Comparison of ENCODE assay signal across 1 cellular context in the genomic region with DNA sequence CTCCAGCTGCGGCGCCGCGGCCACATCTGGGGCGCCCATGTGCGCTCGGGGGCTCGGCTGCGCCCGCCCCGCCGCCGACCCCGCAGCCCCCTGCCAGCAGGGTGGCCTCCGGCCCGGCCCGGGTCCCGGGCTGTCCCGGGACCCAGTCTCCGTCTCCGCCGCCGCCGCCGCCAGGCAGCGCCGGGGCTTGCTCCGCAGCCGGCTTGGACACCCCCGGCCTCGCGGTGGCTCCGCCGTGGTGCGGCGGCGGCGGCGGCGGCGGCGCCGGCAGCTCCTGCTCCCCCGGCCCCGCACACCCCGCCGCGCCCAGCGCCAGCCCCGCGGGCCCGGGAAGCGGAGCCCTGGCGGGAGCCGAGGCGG.
TF ChIP-seq lines count a peak whose summit lies in the region.

No MANE protein-coding gene starts in this region.

TF ChIP-seq in HEK293, 187 proteins besides CTCF, POLR2A, EP300 and RAD21 (continued from another document):
- TF ChIP-seq, protein P1, sequence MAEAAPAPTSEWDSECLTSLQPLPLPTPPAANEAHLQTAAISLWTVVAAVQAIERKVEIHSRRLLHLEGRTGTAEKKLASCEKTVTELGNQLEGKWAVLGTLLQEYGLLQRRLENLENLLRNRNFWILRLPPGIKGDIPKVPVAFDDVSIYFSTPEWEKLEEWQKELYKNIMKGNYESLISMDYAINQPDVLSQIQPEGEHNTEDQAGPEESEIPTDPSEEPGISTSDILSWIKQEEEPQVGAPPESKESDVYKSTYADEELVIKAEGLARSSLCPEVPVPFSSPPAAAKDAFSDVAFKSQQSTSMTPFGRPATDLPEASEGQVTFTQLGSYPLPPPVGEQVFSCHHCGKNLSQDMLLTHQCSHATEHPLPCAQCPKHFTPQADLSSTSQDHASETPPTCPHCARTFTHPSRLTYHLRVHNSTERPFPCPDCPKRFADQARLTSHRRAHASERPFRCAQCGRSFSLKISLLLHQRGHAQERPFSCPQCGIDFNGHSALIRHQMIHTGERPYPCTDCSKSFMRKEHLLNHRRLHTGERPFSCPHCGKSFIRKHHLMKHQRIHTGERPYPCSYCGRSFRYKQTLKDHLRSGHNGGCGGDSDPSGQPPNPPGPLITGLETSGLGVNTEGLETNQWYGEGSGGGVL (tag by site-specific recombination; IDR thresholded peaks at IDR 0.05), result no peak
